Comparison of ENCODE assay signal across 1 cellular context in genomic region chr12:26937863-26938659, GRCh38.
TF ChIP-seq lines count a peak whose summit lies in the region.

FGFR1OP2 (plus strand) TSS chr12:26938470; CDS start chr12:26954159, 15,689 bp downstream.
INTS13 (minus strand) TSS chr12:26937981; CDS start chr12:26936803, 1,178 bp downstream.

TF ChIP-seq in K562, 482 proteins besides CTCF, POLR2A, EP300 and RAD21 (continued from another document and continues in another):
- TF ChIP-seq ZNF584 (CRISPR knock-in tag; IDR thresholded peaks at IDR 0.05; ENCODE audit: low read depth) (no peak), ZZZ3 (IDR thresholded peaks at IDR 0.05) (no peak), THRA (IDR thresholded peaks at IDR 0.05) (no peak), ELF1 (tag; IDR thresholded peaks at IDR 0.05) (peak; percentile 73), SMAD2 (IDR thresholded peaks at IDR 0.05; ENCODE audit: low read depth, low read length) (no peak), HES1 (IDR thresholded peaks at IDR 0.05; ENCODE audit: low read depth) (no peak), NBN (IDR thresholded peaks at IDR 0.05; ENCODE audit: low read depth) (no peak), POLR2G (IDR thresholded peaks at IDR 0.05; ENCODE audit: low read depth, low read length) (peak; percentile 99), ERF (CRISPR knock-in tag; IDR thresholded peaks at IDR 0.05) (0 out of 2 replicates have a peak, but pooled peaks have one; percentile 43), NCOA2 (IDR thresholded peaks at IDR 0.05; ENCODE audit: partially characterized antibody in 2 of 2) (no peak), ETV1 (tag; conservative IDR thresholded peaks at IDR 0.05; ENCODE audit: low read depth) (peak; percentile 77), YY1 (IDR thresholded peaks at IDR 0.05; ENCODE audit: borderline replicate concordance in 1 of 3, control insufficient read depth in 1 of 3, extremely low read depth in 1 of 3, insufficient read depth in 3 of 3, insufficient read length in 1 of 3, insufficient replicate concordance in 2 of 3, low read depth in 1 of 3, low read length in 2 of 3) (peak; percentile 46 to 94 (median 85)), ZNF3 (CRISPR knock-in tag; IDR thresholded peaks at IDR 0.05) (no peak), CREBBP (IDR thresholded peaks at IDR 0.05; ENCODE audit: low read depth, low read length) (no peak), CXXC5 (CRISPR knock-in tag; IDR thresholded peaks at IDR 0.05) (peak; percentile 78), ARID4B (CRISPR knock-in tag; IDR thresholded peaks at IDR 0.05) (peak; percentile 93), FOXP1 (CRISPR knock-in tag; IDR thresholded peaks at IDR 0.05) (peak; percentile 55; the same call in 1 of the 2 replicates), ZKSCAN1 (IDR thresholded peaks at IDR 0.05; ENCODE audit: low read depth, low read length) (no peak), MYNN (IDR thresholded peaks at IDR 0.05) (no peak), MYNN (CRISPR knock-in tag; IDR thresholded peaks at IDR 0.05) (no peak), NFXL1 (CRISPR knock-in tag; IDR thresholded peaks at IDR 0.05) (no peak), TBP (optimal IDR thresholded peaks at IDR 0.05; ENCODE audit: low read depth, low read length) (peak; percentile 83), ZKSCAN8 (CRISPR knock-in tag; IDR thresholded peaks at IDR 0.05) (no peak), TCFL5 (CRISPR knock-in tag; conservative IDR thresholded peaks at IDR 0.05) (no peak), ZNF740 (CRISPR knock-in tag; IDR thresholded peaks at IDR 0.05) (no peak), ZNF740 (tag; IDR thresholded peaks at IDR 0.05) (no peak), HMBOX1 (IDR thresholded peaks at IDR 0.05) (0 out of 2 replicates have a peak, but pooled peaks have one; percentile 12), SP1 (CRISPR knock-in tag; IDR thresholded peaks at IDR 0.05) (peak; percentile 62), ZNF644 (tag; IDR thresholded peaks at IDR 0.05; ENCODE audit: low read depth) (no peak), KDM5B (IDR thresholded peaks at IDR 0.05; ENCODE audit: insufficient replicate concordance, low read depth, low read length) (peak; percentile 99), RBM25 (IDR thresholded peaks at IDR 0.05; ENCODE audit: low read depth, low read length, severe bottlenecking) (no peak), SRF (CRISPR knock-in tag; IDR thresholded peaks at IDR 0.05) (peak in 1 of 2 experiments; percentile 87; a peak in 2 of 4 replicates), SMC3 (conservative IDR thresholded peaks at IDR 0.05; ENCODE audit: insufficient read depth, low read depth, low read length) (no peak), DDX20 (tag; IDR thresholded peaks at IDR 0.05; ENCODE audit: low read depth) (no peak), FUS (optimal IDR thresholded peaks at IDR 0.05; ENCODE audit: low read depth, low read length) (no peak), NR2F6 (CRISPR knock-in tag; IDR thresholded peaks at IDR 0.05) (no peak), SMAD1 (IDR thresholded peaks at IDR 0.05; ENCODE audit: low read depth, low read length, partially characterized antibody) (peak; percentile 56), E2F6 (IDR thresholded peaks at IDR 0.05; ENCODE audit: borderline replicate concordance in 1 of 2, extremely low read depth in 1 of 2, insufficient read depth in 1 of 2, insufficient read length in 1 of 2, low read depth in 1 of 2, low read length in 1 of 2, poor library complexity in 1 of 2, severe bottlenecking in 1 of 2) (no peak), ELF4 (CRISPR knock-in tag; IDR thresholded peaks at IDR 0.05) (peak; percentile 44; the same call in 1 of the 2 replicates), ZNF511 (CRISPR knock-in tag; IDR thresholded peaks at IDR 0.05) (peak; percentile 81; the same call in 1 of the 2 replicates), ZBTB12 (CRISPR knock-in tag; IDR thresholded peaks at IDR 0.05) (no peak), TFAP4 (CRISPR knock-in tag; IDR thresholded peaks at IDR 0.05; ENCODE audit: borderline replicate concordance) (peak; percentile 57; the same call in 1 of the 2 replicates), XRCC5 (IDR thresholded peaks at IDR 0.05; ENCODE audit: low read depth, low read length) (peak; percentile 15; the same call in 1 of the 2 replicates), ZNF263 (CRISPR knock-in tag; IDR thresholded peaks at IDR 0.05; ENCODE audit: borderline replicate concordance) (no peak; the same call in 1 of the 2 replicates), TARDBP (IDR thresholded peaks at IDR 0.05) (no peak), CTCFL (IDR thresholded peaks at IDR 0.05; ENCODE audit: borderline replicate concordance, insufficient read depth, low read depth, low read length, poor library complexity, severe bottlenecking) (no peak), CREB1 (IDR thresholded peaks at IDR 0.05) (peak; percentile 25; the same call in 1 of the 2 replicates), CREB1 (CRISPR knock-in tag; IDR thresholded peaks at IDR 0.05) (peak; percentile 36; the same call in 1 of the 2 replicates), RB1 (IDR thresholded peaks at IDR 0.05; ENCODE audit: low read depth) (peak; percentile 56; the same call in 1 of the 2 replicates), MBD2 (IDR thresholded peaks at IDR 0.05; ENCODE audit: borderline replicate concordance, low read depth) (peak; percentile 58; the same call in 1 of the 2 replicates), DMBX1 (CRISPR knock-in tag; IDR thresholded peaks at IDR 0.05; ENCODE audit: borderline replicate concordance) (no peak), CBX1 (IDR thresholded peaks at IDR 0.05; ENCODE audit: low read depth) (peak; percentile 68), ATF4 (CRISPR knock-in tag; IDR thresholded peaks at IDR 0.05) (peak; percentile 46; the same call in 1 of the 2 replicates), ZNF12 (CRISPR knock-in tag; IDR thresholded peaks at IDR 0.05) (no peak), CCNT2 (IDR thresholded peaks at IDR 0.05; ENCODE audit: borderline replicate concordance, extremely low read depth, insufficient read length, low read depth, low read length) (peak; percentile 63), ZFP1 (CRISPR knock-in tag; IDR thresholded peaks at IDR 0.05) (no peak), TEAD2 (tag; IDR thresholded peaks at IDR 0.05) (no peak), MCM7 (IDR thresholded peaks at IDR 0.05) (no peak), MCM5 (IDR thresholded peaks at IDR 0.05; ENCODE audit: low read depth) (no peak)
